In genomic region chr14:67580336-67581230, GRCh38 we compare ENCODE assay signal across 17 cellular contexts. TPM values are rescaled to one million over a fixed set of nuclear protein-coding genes. Genes with fewer than 3 reads are reported as not detected.
A peak's percentile ranks its signal among the peaks of the same experiment; 100 is the strongest.
DNase-seq lines count a peak whose midpoint lies in the region; ATAC-seq and TF ChIP-seq lines count a peak whose summit lies in the region.
"Had no signal": no experiment of that assay in that cellular context is flagged by ENCODE, and none has a peak within 500 bp of the region (broad histone marks: within the 10 kb centered on the region; RNA-seq: fewer than 3 reads in every experiment).

No MANE protein-coding gene starts in this region.

- POLR2A ChIA-PET in GM10248 (lab: Yijun Ruan, JAX): no interaction called here

- intact Hi-C loops in left colon (cut with DNase I, micrococcal nuclease) (loop anchor here in 1 of 2 donors (10.0 kb wide), 1 partner anchor 124 kb away; the partner anchor contains the start of gene RDH12), Right ventricle myocardium superior (cut with DNase I) (no loop called here), esophagus muscularis mucosa (cut with DNase I) (loop anchor here (10.0 kb wide), 1 partner anchor 124 kb away; the partner anchor contains the start of gene RDH12)

- DNase-seq in activated effector memory CD4-positive, alpha-beta T cell treated with anti-CD3 and anti-CD28 coated beads, Interleukin-2, amount 50 U/mL, for 16 hours: peak; percentile 53
- no peak for DNase-seq in activated effector memory CD4-positive, alpha-beta T cell treated with Interleukin-2 at 50 U/mL for 16 hours
- DNase-seq in amniotic epithelial cell (ENCODE audit: low read depth) (peak; percentile 23), left colon (no peak), Right ventricle myocardium superior (no peak), esophagus muscularis mucosa (ENCODE audit: extremely low spot score) (no peak), GM10248 (ENCODE audit: extremely low spot score) (no peak)
- DNase-seq: COR-L47, H9, MV-4-11, NCI-H1417 treated with DMSO at 0.1 percent for 48 hours, NCI-H2081 treated with DMSO at 0.1 percent for 48 hours, NCI-H2227 treated with DMSO at 0.1 percent for 48 hours, NCI-H524 treated with DMSO at 0.1 percent for 48 hours had no signal

- TF ChIP-seq POLR2A in esophagus muscularis mucosa (IDR thresholded peaks at IDR 0.05; ENCODE audit: low read depth): no peak

- ATAC-seq in left colon (peak; percentile 75), Right ventricle myocardium superior (ENCODE audit: poor library complexity) (no peak), HG02759 (IDR thresholded peaks at IDR 0.05; ENCODE audit: unreplicated experiment) (no peak)
- ATAC-seq: GM12878 had no signal

- TF ChIP-seq CTCF in esophagus muscularis mucosa (IDR thresholded peaks at IDR 0.05) (no peak), GM10248 (IDR thresholded peaks at IDR 0.05; ENCODE audit: control extremely low read depth, extremely low read depth, low read depth, missing control alignments) (no peak)

- no peaks in the 10 kb centered on the region for H3K27me3 ChIP-seq in esophagus muscularis mucosa

- no peak overlapping the region for H3K4me3 ChIP-seq in esophagus muscularis mucosa
- H3K4me3 ChIP-seq: GM12878 had no signal

- H3K36me3 ChIP-seq in esophagus muscularis mucosa: peaks cover 0 to 68% (median 32%) of the 10 kb centered on the region in 4 donors

- H3K4me1 ChIP-seq in esophagus muscularis mucosa: no peaks in the 10 kb centered on the region

- WGBS in esophagus muscularis mucosa: 92% methylated on average over 12 of the region's 12 CpGs

- CTCF ChIA-PET in GM10248 (lab: Yijun Ruan, JAX): interaction anchor here (0.9 to 38.5 kb wide), 9 partner anchors 9 to 151 kb away, joined by 4 to 695 read pairs (median 15); partner anchors contain the start of genes PIGH and RDH12

- no peaks in the 10 kb centered on the region for H3K9me3 ChIP-seq in esophagus muscularis mucosa

- TF ChIP-seq EP300 in esophagus muscularis mucosa (IDR thresholded peaks at IDR 0.05): no peak

- H3K27ac ChIP-seq in esophagus muscularis mucosa (replicated peaks in 1 of 4): no peak overlapping the region
- H3K27ac ChIP-seq: C4-2B had no signal

RNA-seq across cellular contexts. Expression of gene PIGH, which starts 19.5 kb away (rescaled TPM):
- total RNA-seq in left colon (10 to 100 TPM; 14.0 to 14.3 TPM), Right ventricle myocardium superior (12.0 TPM), esophagus muscularis mucosa (10 to 100 TPM; 21.6 to 26.4 (median 23.0) TPM)

RNA-seq across cellular contexts. Expression of gene ARG2, which starts 39.1 kb away (rescaled TPM):
- 10 to 100 TPM in 1 of 2 donors, under 1 TPM in 1; 0.85 to 18.1 TPM for total RNA-seq in left colon
- total RNA-seq in Right ventricle myocardium superior: 0.75 TPM
- total RNA-seq in esophagus muscularis mucosa: 10 to 100 TPM in 3 of 4 donors, 1 to 10 TPM in 1; 5.8 to 15.1 (median 12.9) TPM

RNA-seq across cellular contexts. Expression of gene PLEKHH1, which starts 47.5 kb away (rescaled TPM):
- total RNA-seq in left colon: 10 to 100 TPM; 54.0 to 63.2 TPM
- 4.4 TPM for total RNA-seq in Right ventricle myocardium superior
- total RNA-seq in esophagus muscularis mucosa: 1 to 10 TPM; 1.7 to 3.8 (median 2.4) TPM

Comparison
In these comparisons a context has a peak if more than half of its experiments do, and no peak if none do; other contexts are left out.
1. DNase-seq: peak in activated effector memory CD4-positive, alpha-beta T cell treated with anti-CD3 and anti-CD28 coated beads, Interleukin-2, amount 50 U/mL, for 16 hours (single experiment) and amniotic epithelial cell (single experiment); none in activated effector memory CD4-positive, alpha-beta T cell treated with Interleukin-2 at 50 U/mL for 16 hours (single experiment), left colon (0 of 2), Right ventricle myocardium superior (single experiment), esophagus muscularis mucosa (single experiment) and GM10248 (single experiment).
2. RNA of gene PLEKHH1, which starts 47.5 kb away (total RNA-seq): 54.0 to 63.2 TPM in left colon; 4.4 TPM in Right ventricle myocardium superior (single experiment) and 1.7 to 3.8 TPM in esophagus muscularis mucosa; every median in the first group is over 10 times any median in the second.